11 cellular contexts compared by ENCODE assay signal in the genomic region with DNA sequence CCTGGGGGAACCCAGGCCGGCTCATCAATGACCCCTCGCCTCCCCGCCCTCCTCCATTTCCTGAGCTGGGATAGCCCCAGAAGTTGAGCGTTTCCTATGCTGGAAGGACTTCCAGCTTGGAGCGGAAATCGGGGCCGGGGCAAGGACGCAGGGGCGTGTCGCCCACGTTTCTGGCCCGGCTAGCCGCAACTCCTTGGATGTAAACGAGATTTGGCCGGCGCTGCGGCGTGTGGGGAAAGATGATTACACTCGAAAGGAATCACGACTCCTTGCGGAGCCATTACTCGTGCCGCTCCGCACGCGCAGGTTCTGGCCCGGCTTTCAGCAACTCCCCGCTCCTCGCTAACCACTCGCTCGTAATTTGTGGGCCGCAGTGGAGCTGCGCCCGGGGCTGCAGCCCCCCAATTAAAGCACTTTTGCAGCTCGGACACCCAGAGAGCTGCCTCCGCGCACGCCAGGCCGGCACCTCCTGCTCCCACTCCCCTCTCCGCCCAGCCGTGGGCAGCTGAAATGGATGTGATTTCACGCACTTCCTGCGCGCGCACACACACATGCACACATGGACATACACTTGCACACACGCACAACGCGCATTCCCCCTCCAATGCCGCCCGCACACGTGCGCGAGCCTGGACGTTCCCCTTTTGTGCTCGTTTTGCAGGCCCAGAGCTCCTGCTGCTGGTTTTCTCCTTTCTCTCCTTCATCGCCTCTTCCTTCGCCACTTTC. TPM values are rescaled to one million over a fixed set of nuclear protein-coding genes. Genes with fewer than 3 reads are reported as not detected.
A peak's percentile ranks its signal among the peaks of the same experiment; 100 is the strongest.
DNase-seq lines count a peak whose midpoint lies in the region; ATAC-seq and TF ChIP-seq lines count a peak whose summit lies in the region.
"Had no signal": no experiment of that assay in that cellular context is flagged by ENCODE, and none has a peak within 500 bp of the region (broad histone marks: within the 10 kb centered on the region; RNA-seq: fewer than 3 reads in every experiment).

No MANE protein-coding gene starts in this region.

- H3K4me3 Mint-ChIP-seq in T-helper 17 cell = peak overlapping the region; percentile 78

- DNase-seq in DMS53 (lab: John Stamatoyannopoulos, UW) = peak; percentile 21
- no peak for DNase-seq in DMS53 treated with DMSO at 0.1 percent for 48 hours (lab: John Stamatoyannopoulos, UW; ENCODE audit: unreplicated experiment)
- DNase-seq in T-helper 17 cell = no peak
- no peak for DNase-seq in hepatocyte (ENCODE audit: low spot score)
- DNase-seq in retina = peak; percentile 89
- no peak for DNase-seq in globus pallidus (ENCODE audit: low spot score)
- DNase-seq: kidney had no signal

- peaks cover 86% of the 10 kb centered on the region for H3K27me3 Mint-ChIP-seq in T-helper 17 cell

- ATAC-seq in T-helper 17 cell (no peak), HG03457 (IDR thresholded peaks at IDR 0.05; ENCODE audit: unreplicated experiment) (no peak), HG03342 (IDR thresholded peaks at IDR 0.05; ENCODE audit: unreplicated experiment) (no peak)

- peak overlapping the region; percentile 91 for H3K4me2 ChIP-seq in hepatocyte

- H3K27ac Mint-ChIP-seq in T-helper 17 cell = peak overlapping the region; percentile 60

- H3K4me1 ChIP-seq in hepatocyte (ENCODE audit: insufficient read depth) = peaks cover 27% of the 10 kb centered on the region

- no peak for TF ChIP-seq CTCF in hepatocyte (IDR thresholded peaks at IDR 0.05; ENCODE audit: poor library complexity)

- H3K9me3 ChIP-seq in T-helper 17 cell (ENCODE audit: control insufficient read depth, low read length, poor library complexity, severe bottlenecking) (no peaks in the 10 kb centered on the region), hepatocyte (ENCODE audit: low read depth) (no peaks in the 10 kb centered on the region)

- peak overlapping the region; percentile 40 for H2AFZ ChIP-seq in hepatocyte

- no peak overlapping the region for H3K27ac ChIP-seq in hepatocyte
- H3K27ac ChIP-seq: 22Rv1 had no signal

- H4K20me1 ChIP-seq in hepatocyte (ENCODE audit: insufficient read depth, poor library complexity, severe bottlenecking) = no peaks in the 10 kb centered on the region

- peaks cover 22% of the 10 kb centered on the region for H3K4me1 Mint-ChIP-seq in T-helper 17 cell

- no peaks in the 10 kb centered on the region for H3K36me3 ChIP-seq in hepatocyte (replicated peaks; ENCODE audit: insufficient read depth, low read depth)

- H3K27me3 ChIP-seq in hepatocyte = peaks cover 96% of the 10 kb centered on the region

- no peak overlapping the region for H3K4me3 ChIP-seq in hepatocyte

- H3K9me2 ChIP-seq in hepatocyte (replicated peaks; ENCODE audit: insufficient read depth) = no peaks in the 10 kb centered on the region

- H3K79me2 ChIP-seq in hepatocyte = no peaks in the 10 kb centered on the region

- H3K36me3 Mint-ChIP-seq in T-helper 17 cell (ENCODE audit: low read depth) = peaks cover 3% of the 10 kb centered on the region

- 7% methylated on average over 56 of the region's 57 CpGs for WGBS in hepatocyte (ENCODE audit: low lambda C conversion rate, missing lambda C conversion rate)

RNA-seq across cellular contexts. Expression of gene ZIC5, which starts 15.7 kb away (rescaled TPM):
- total RNA-seq in T-helper 17 cell (not detected), hepatocyte (0.04 and 0.13 TPM in 2 replicates)
- polyA plus RNA-seq in hepatocyte = 0.16 TPM in 1 of 2 replicates, not detected in the other
- total RNA-seq: kidney, OCI-LY7 had no signal

RNA-seq across cellular contexts. Expression of gene ZIC2, which starts 25.7 kb away (rescaled TPM):
- total RNA-seq in T-helper 17 cell (not detected), hepatocyte (0.10 and 0.68 TPM in 2 replicates)
- polyA plus RNA-seq in hepatocyte = 0.15 and 0.21 TPM in 2 replicates
- total RNA-seq: OCI-LY7 had no signal

Comparison
In these comparisons a context has a peak if more than half of its experiments do, and no peak if none do; other contexts are left out.
1. DNase-seq: peak in DMS53 (single experiment) and retina (single experiment); none in DMS53 treated with DMSO at 0.1 percent for 48 hours (single experiment), T-helper 17 cell (0 of 3), hepatocyte (single experiment) and globus pallidus (single experiment).